ENCODE assay signal across 27 cellular contexts in the genomic region with DNA sequence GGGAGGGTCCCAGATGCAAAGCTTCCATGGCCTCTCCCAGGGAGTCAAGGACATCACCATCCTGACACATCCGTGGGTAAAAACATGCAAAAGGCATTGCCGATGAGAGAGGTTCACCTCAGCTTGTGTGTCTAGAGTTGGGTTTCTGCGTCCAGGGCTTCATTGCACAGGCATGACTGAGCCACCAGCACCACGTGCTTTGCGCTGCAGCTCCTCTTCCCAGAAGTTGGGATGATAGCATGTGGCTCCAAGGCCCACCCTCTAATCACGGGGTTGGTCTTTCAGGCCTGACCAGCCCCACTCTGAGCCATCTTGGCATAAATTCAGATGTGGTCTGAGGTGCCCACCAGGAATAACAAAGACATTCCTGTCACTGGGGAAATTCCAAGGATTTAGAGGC. TPM values are rescaled to one million over a fixed set of nuclear protein-coding genes. Genes with fewer than 3 reads are reported as not detected.
"Had no signal": no experiment of that assay in that cellular context is flagged by ENCODE, and none has a peak within 500 bp of the region (broad histone marks: within the 10 kb centered on the region; RNA-seq: fewer than 3 reads in every experiment).

No MANE protein-coding gene starts in this region.

- DNase-seq: activated CD4-positive, alpha-beta T cell treated with anti-CD3 and anti-CD28 coated beads for 48 hours; activated CD8-positive, alpha-beta memory T cell treated with anti-CD3 and anti-CD28 coated beads for 24 hours; activated CD8-positive, alpha-beta memory T cell treated with anti-CD3 and anti-CD28 coated beads, Interleukin-2, amount 50 U/mL, for 4 hours; activated gamma-delta T cell treated with Interleukin-2 at 50 U/mL for 16 hours; activated naive CD4-positive, alpha-beta T cell treated with anti-CD3 and anti-CD28 coated beads, Interleukin-2, amount 50 U/mL, for 16 hours; activated naive CD8-positive, alpha-beta T cell treated with anti-CD3 and anti-CD28 coated beads, Interleukin-2, amount 50 U/mL, for 24 hours; activated T-cell treated with anti-CD3 and anti-CD28 coated beads, Interleukin-2, amount 50 U/mL, for 24 hours; amygdala; dermis blood vessel endothelial cell; effector CD8-positive, alpha-beta T cell; erythroblast; sigmoid colon; stimulated activated CD4-positive, alpha-beta T cell treated with anti-CD3 and anti-CD28 coated beads, Interleukin-15, amount 100 ng/mL, for 24 hours; stimulated activated naive CD4-positive, alpha-beta T cell treated with Interleukin-2 at 50 U/mL for 16 hours; T1000; WERI-Rb-1 had no signal

- H3K4me1 Mint-ChIP-seq: activated naive CD8-positive, alpha-beta T cell treated with anti-CD3 and anti-CD28 coated beads, Interleukin-2, amount 50 U/mL, for 24 hours; central memory CD8-positive, alpha-beta T cell had no signal

- H3K36me3 Mint-ChIP-seq: natural killer cell treated with Interleukin-12 subunit alpha and Interleukin-12 subunit beta and Interleukin-15 and Interleukin-18, amount 100 ng/mL, for 72 hours had no signal

- H3K36me3 ChIP-seq: gastroesophageal sphincter, sigmoid colon, tibial nerve, WERI-Rb-1 had no signal

- H3K4me3 ChIP-seq: gastroesophageal sphincter, hepatocyte, sigmoid colon, smooth muscle cell, tibial nerve had no signal

- H3K27ac ChIP-seq: gastroesophageal sphincter, hepatocyte, sigmoid colon, tibial nerve, WERI-Rb-1 had no signal

- H3K4me2 ChIP-seq: hepatocyte, smooth muscle cell had no signal

- H3K79me2 ChIP-seq: hepatocyte had no signal

- ATAC-seq: activated CD4-positive, CD25-positive, alpha-beta regulatory T cell treated with anti-CD3 and anti-CD28 coated beads, Interleukin-2, amount 50 U/mL, for 24 hours; activated naive CD8-positive, alpha-beta T cell treated with anti-CD3 and anti-CD28 coated beads, Interleukin-2, amount 50 U/mL, for 24 hours; gastroesophageal sphincter; SK-N-SH treated with all-trans-retinoic acid at 6 μM for 48 hours; T-helper 17 cell had no signal

- H2AFZ ChIP-seq: hepatocyte had no signal

- H3K9me3 ChIP-seq: gastroesophageal sphincter, sigmoid colon, tibial nerve had no signal

- H3K27ac Mint-ChIP-seq: activated naive CD8-positive, alpha-beta T cell treated with anti-CD3 and anti-CD28 coated beads, Interleukin-2, amount 50 U/mL, for 24 hours; activated T-cell treated with anti-CD3 and anti-CD28 coated beads, Interleukin-2, amount 50 U/mL, for 24 hours; natural killer cell treated with Interleukin-12 subunit alpha and Interleukin-12 subunit beta and Interleukin-15 and Interleukin-18, amount 100 ng/mL, for 72 hours; progenitor cell of endocrine pancreas; T-helper 17 cell had no signal

- H3K4me3 Mint-ChIP-seq: activated naive CD8-positive, alpha-beta T cell treated with anti-CD3 and anti-CD28 coated beads, Interleukin-2, amount 50 U/mL, for 24 hours; activated T-cell treated with anti-CD3 and anti-CD28 coated beads, Interleukin-2, amount 50 U/mL, for 24 hours; central memory CD8-positive, alpha-beta T cell; natural killer cell treated with Interleukin-12 subunit alpha and Interleukin-12 subunit beta and Interleukin-15 and Interleukin-18, amount 100 ng/mL, for 72 hours; T-helper 17 cell had no signal

- H3K4me1 ChIP-seq: gastroesophageal sphincter, sigmoid colon, tibial nerve had no signal

- H3K9me3 Mint-ChIP-seq: activated naive CD8-positive, alpha-beta T cell treated with anti-CD3 and anti-CD28 coated beads, Interleukin-2, amount 50 U/mL, for 24 hours; activated T-cell treated with anti-CD3 and anti-CD28 coated beads, Interleukin-2, amount 50 U/mL, for 24 hours; central memory CD8-positive, alpha-beta T cell; natural killer cell treated with Interleukin-12 subunit alpha and Interleukin-12 subunit beta and Interleukin-15 and Interleukin-18, amount 100 ng/mL, for 72 hours had no signal

RNA-seq across cellular contexts. Expression of gene RASGEF1A, which starts 7.1 kb away (rescaled TPM):
- total RNA-seq: osteocyte had no signal
